In genomic region chr7:17677408-17677807, GRCh38 we compare ENCODE assay signal across 27 cellular contexts.
DNase-seq lines count a peak whose midpoint lies in the region; ATAC-seq, FAIRE-seq and TF ChIP-seq lines count a peak whose summit lies in the region.
"Had no signal": no experiment of that assay in that cellular context is flagged by ENCODE, and none has a peak within 500 bp of the region (broad histone marks: within the 10 kb centered on the region; RNA-seq: fewer than 3 reads in every experiment).

No MANE protein-coding gene starts in this region.

- dilution Hi-C loops in IMR-90 (cut with HindIII; ENCODE audit: low sequenced_read_pairs, unreplicated experiment) = no loop called here

- CTCF ChIA-PET in A549 (lab: Yijun Ruan, JAX) = interaction anchor here (1.0 to 1.1 kb wide), 2 partner anchors 8 to 18 kb away, joined by 3 read pairs; no protein-coding TSS in a partner anchor
- CTCF ChIA-PET in IMR-90 (lab: Yijun Ruan, JAX) = no interaction called here
- CTCF ChIA-PET in CD8-positive, alpha-beta memory T cell (lab: Charles Lee) = no interaction called here

- H4K20me1 ChIP-seq in IMR-90 (ENCODE audit: insufficient read depth, low read length) = no peaks in the 10 kb centered on the region

- H3K4me2 ChIP-seq in A549 (peak overlapping the region; percentile 21; the same call in 1 of the 3 replicates), IMR-90 (ENCODE audit: low read depth, low read length) (no peak overlapping the region; the same call in 1 of the 2 replicates)

- H4K8ac ChIP-seq in IMR-90 (ENCODE audit: low read depth in 2 of 2, low read length in 2 of 2) = peak overlapping the region; percentile 9 to 65; a peak in 1 of 4 replicates

- in situ Hi-C loops in IMR-90 (cut with MboI; ENCODE audit: low sequenced_read_pairs) = loop anchor here (25.0 kb wide), 1 partner anchor 885 kb away; no protein-coding TSS in a partner anchor

- no peak overlapping the region for H2AFZ ChIP-seq in IMR-90 (replicated peaks; ENCODE audit: low read length, poor library complexity)

- peak overlapping the region; percentile 81 to 87; a peak in 5 of 6 replicates for H3K27ac ChIP-seq in A549
- H3K27ac ChIP-seq in IMR-90 (ENCODE audit: insufficient read depth, low read length) = no peak overlapping the region
- H3K27ac ChIP-seq in CD8-positive, alpha-beta memory T cell (ENCODE audit: low read depth, low read length) = no peak overlapping the region
- H3K27ac ChIP-seq: right lobe of liver, upper lobe of right lung had no signal

- peak overlapping the region; percentile 78; the same call in 1 of the 2 replicates for H2BK120ac ChIP-seq in IMR-90 (ENCODE audit: low read depth, low read length)

- FAIRE-seq in A549 (lab: Jason Lieb, UNC) (no peak), bronchial epithelial cell (lab: Jason Lieb, UNC) (no peak)
- FAIRE-seq: GM19239 had no signal

- H3K79me1 ChIP-seq in IMR-90 (ENCODE audit: low read depth in 1 of 2, low read length in 2 of 2) = no peaks in the 10 kb centered on the region

- H3K9ac ChIP-seq in IMR-90 (ENCODE audit: low read depth, low read length) = no peak overlapping the region

- H3K27me3 ChIP-seq in IMR-90 (ENCODE audit: control insufficient read depth, insufficient read depth, low read length) (no peaks in the 10 kb centered on the region), bronchial epithelial cell (ENCODE audit: control insufficient read depth, insufficient read depth, low read length) (no peaks in the 10 kb centered on the region)
- no peaks in the 10 kb centered on the region for H3K27me3 ChIP-seq in CD8-positive, alpha-beta memory T cell (ENCODE audit: insufficient read depth, low read length, poor library complexity, severe bottlenecking)
- H3K27me3 ChIP-seq: BE2C, right lobe of liver, upper lobe of right lung had no signal

- H3K9me1 ChIP-seq in IMR-90 (ENCODE audit: insufficient read depth, low read length) = peaks cover 7% of the 10 kb centered on the region; the same call in 1 of the 2 replicates

- H3K4ac ChIP-seq in IMR-90 (ENCODE audit: low read depth, low read length) = no peak overlapping the region

- BruUV-seq in IMR-90 (replicated peaks; lab: Mats Ljungman, UMichigan) = no TSS peak

- no peak for ATAC-seq in A549
- peak; percentile 55 for ATAC-seq in IMR-90 (ENCODE audit: low read depth)
- ATAC-seq: left colon; naive thymus-derived CD4-positive, alpha-beta T cell; upper lobe of right lung had no signal

- intact Hi-C loops in IMR-90 (cut with micrococcal nuclease) = no loop called here

- 0 out of 3 replicates have a peak overlapping the region, but pooled peaks have one; percentile 85 for H2BK15ac ChIP-seq in IMR-90 (ENCODE audit: low read depth, low read length)

- H2BK20ac ChIP-seq in IMR-90 (ENCODE audit: low read depth, low read length) = peak overlapping the region; percentile 83; the same call in 1 of the 2 replicates

- TF ChIP-seq POLR2A in A549 (IDR thresholded peaks at IDR 0.05; ENCODE audit: low read length) (no peak), IMR-90 (IDR thresholded peaks at IDR 0.05; ENCODE audit: low read depth, low read length) (no peak)

- peak overlapping the region; percentile 87; the same call in 1 of the 2 replicates for H3K18ac ChIP-seq in IMR-90 (ENCODE audit: low read depth, low read length)

- H3K4me1 ChIP-seq in A549 = peaks cover 46% of the 10 kb centered on the region
- H3K4me1 ChIP-seq in IMR-90 (ENCODE audit: control insufficient read depth, insufficient read depth, low read length) = peaks cover 15% of the 10 kb centered on the region
- no peaks in the 10 kb centered on the region for H3K4me1 ChIP-seq in CD8-positive, alpha-beta memory T cell (ENCODE audit: insufficient read depth, low read length)
- H3K4me1 ChIP-seq: BE2C, right lobe of liver had no signal

- H3K4me1 Mint-ChIP-seq in CD8-positive, alpha-beta memory T cell = no peaks in the 10 kb centered on the region
- H3K4me1 Mint-ChIP-seq: activated naive CD8-positive, alpha-beta T cell treated with anti-CD3 and anti-CD28 coated beads for 36 hours; naive thymus-derived CD4-positive, alpha-beta T cell had no signal

- no peak overlapping the region for H2AK9ac ChIP-seq in IMR-90 (replicated peaks; ENCODE audit: low read depth, low read length, poor library complexity)

- no peak overlapping the region for H3K14ac ChIP-seq in IMR-90 (replicated peaks; ENCODE audit: low read depth, low read length)

- H2BK5ac ChIP-seq in IMR-90 (ENCODE audit: low read depth, low read length, poor library complexity, severe bottlenecking) = no peak overlapping the region

- no peak for TF ChIP-seq EP300 in A549 (IDR thresholded peaks at IDR 0.05)

- no peaks in the 10 kb centered on the region for H3K9me3 Mint-ChIP-seq in CD8-positive, alpha-beta memory T cell
- H3K9me3 Mint-ChIP-seq: activated naive CD8-positive, alpha-beta T cell treated with anti-CD3 and anti-CD28 coated beads for 36 hours; dendritic cell treated with granulocyte-macrophage colony-stimulating factor and Interleukin-4, amounts not matched to agents 40 ng/mL and 50 ng/mL, for 4 days; naive thymus-derived CD4-positive, alpha-beta T cell had no signal

- POLR2A ChIA-PET in A549 (lab: Yijun Ruan, JAX) = no interaction called here
- POLR2A ChIA-PET in IMR-90 (lab: Charles Lee; ENCODE audit: unreplicated experiment) = interaction anchor here (0.6 kb wide), 1 partner anchor 692 kb away, joined by 3 read pairs; no protein-coding TSS in a partner anchor
- POLR2A ChIA-PET in CD8-positive, alpha-beta memory T cell (lab: Charles Lee) = no interaction called here

- H2AK5ac ChIP-seq in IMR-90 (ENCODE audit: low read depth, low read length) = no peak overlapping the region

- H3K27ac Mint-ChIP-seq in CD8-positive, alpha-beta memory T cell = no peak overlapping the region
- H3K27ac Mint-ChIP-seq: activated naive CD8-positive, alpha-beta T cell treated with anti-CD3 and anti-CD28 coated beads for 36 hours; dendritic cell treated with granulocyte-macrophage colony-stimulating factor and Interleukin-4, amounts not matched to agents 40 ng/mL and 50 ng/mL, for 4 days; naive thymus-derived CD4-positive, alpha-beta T cell had no signal

- H3K9me3 ChIP-seq in A549 = no peaks in the 10 kb centered on the region
- H3K9me3 ChIP-seq in IMR-90 (ENCODE audit: control insufficient read depth, insufficient read depth, low read length) = no peaks in the 10 kb centered on the region
- H3K9me3 ChIP-seq in CD8-positive, alpha-beta memory T cell (ENCODE audit: low read length) = no peaks in the 10 kb centered on the region
- H3K9me3 ChIP-seq: BE2C, right lobe of liver, upper lobe of right lung had no signal

- H3K4me3 ChIP-seq in A549 (no peak overlapping the region), IMR-90 (ENCODE audit: insufficient read depth, low read depth, low read length) (no peak overlapping the region), bronchial epithelial cell (ENCODE audit: low read depth, low read length) (no peak overlapping the region), foreskin fibroblast (ENCODE audit: low read depth in 1 of 2, low read length in 2 of 2) (no peak overlapping the region)
- H3K4me3 ChIP-seq in CD8-positive, alpha-beta memory T cell (ENCODE audit: low read length) = no peak overlapping the region
- H3K4me3 ChIP-seq: right lobe of liver, upper lobe of right lung had no signal

- WGBS in A549 (ENCODE audit: missing lambda C conversion rate) = 52% methylated on average over 2 of the region's 2 CpGs
- 33% methylated on average over 1 of the region's 2 CpGs; no CpG with 5 or more reads in 1 of the 2 experiments for WGBS in IMR-90 (ENCODE audit: extremely low coverage in 2 of 2, insufficient read length in 1 of 2), 2 experiments

- H4K91ac ChIP-seq in IMR-90 (ENCODE audit: insufficient read depth, low read depth, low read length) = no peak overlapping the region

- H3K36me3 Mint-ChIP-seq in CD8-positive, alpha-beta memory T cell = no peaks in the 10 kb centered on the region
- H3K36me3 Mint-ChIP-seq: activated naive CD8-positive, alpha-beta T cell treated with anti-CD3 and anti-CD28 coated beads for 36 hours; naive thymus-derived CD4-positive, alpha-beta T cell had no signal

- H4K5ac ChIP-seq in IMR-90 (ENCODE audit: low read depth, low read length) = no peak overlapping the region

- no peak overlapping the region for H3K23ac ChIP-seq in IMR-90 (ENCODE audit: low read depth, low read length)

- H3K36me3 ChIP-seq in IMR-90 (ENCODE audit: control insufficient read depth, insufficient read depth, low read length) (no peaks in the 10 kb centered on the region), bronchial epithelial cell (ENCODE audit: control insufficient read depth, insufficient read depth, low read length) (no peaks in the 10 kb centered on the region)
- H3K36me3 ChIP-seq in CD8-positive, alpha-beta memory T cell (ENCODE audit: insufficient read depth, low read length) = no peaks in the 10 kb centered on the region
- H3K36me3 ChIP-seq: BE2C, right lobe of liver, upper lobe of right lung had no signal

- TF ChIP-seq RAD21 in A549 (conservative IDR thresholded peaks at IDR 0.05 in 1 of 2, IDR thresholded peaks at IDR 0.05 in 1 of 2) (no peak), IMR-90 (IDR thresholded peaks at IDR 0.05; ENCODE audit: low read length) (no peak)

- H3K27me3 Mint-ChIP-seq in CD8-positive, alpha-beta memory T cell = peaks cover 0 to 2% of the 10 kb centered on the region in 2 donors
- H3K27me3 Mint-ChIP-seq: activated naive CD8-positive, alpha-beta T cell treated with anti-CD3 and anti-CD28 coated beads for 36 hours had no signal

- H3K4me3 Mint-ChIP-seq in CD8-positive, alpha-beta memory T cell = no peak overlapping the region
- H3K4me3 Mint-ChIP-seq: activated naive CD8-positive, alpha-beta T cell treated with anti-CD3 and anti-CD28 coated beads for 36 hours; dendritic cell treated with granulocyte-macrophage colony-stimulating factor and Interleukin-4, amounts not matched to agents 40 ng/mL and 50 ng/mL, for 4 days; naive thymus-derived CD4-positive, alpha-beta T cell had no signal

- no peak overlapping the region for H3K56ac ChIP-seq in IMR-90 (ENCODE audit: extremely low read depth, insufficient read depth, low read length)

- DNase-seq in A549 (ENCODE audit: low read depth in 1 of 2, low spot score in 1 of 2) = no peak
- peak; percentile 75 for DNase-seq in IMR-90
- peak; percentile 64 for DNase-seq in bronchial epithelial cell (ENCODE audit: low read depth)
- DNase-seq in foreskin fibroblast = peak; percentile 53 to 68
- no peak for DNase-seq in stimulated activated CD4-positive, alpha-beta T cell treated with anti-CD3 and anti-CD28 coated beads, Interleukin-4, amount 100 ng/mL, for 4 hours
- DNase-seq in CD8-positive, alpha-beta memory T cell = no peak
- DNase-seq in NOMO-1 (lab: John Stamatoyannopoulos, UW; ENCODE audit: unreplicated experiment in 2 of 2) = no peak
- DNase-seq in T-helper 9 cell = no peak
- DNase-seq: 8988T; activated CD4-positive, alpha-beta T cell treated with anti-CD3 and anti-CD28 coated beads for 48 hours; activated naive CD8-positive, alpha-beta T cell treated with anti-CD3 and anti-CD28 coated beads for 36 hours; BE2C; COR-L47; DMS79 treated with DMSO at 0.1 percent for 48 hours; Kasumi-1; left colon; naive thymus-derived CD4-positive, alpha-beta T cell; NCI-H1048; NCI-H187 treated with DMSO at 0.1 percent for 48 hours; NCI-H345; OCI-M1; right lobe of liver; SHP77 treated with DMSO at 0.1 percent for 48 hours; T-helper 1 cell; upper lobe of right lung had no signal

- no peak for TF ChIP-seq CTCF in A549 (IDR thresholded peaks at IDR 0.05)
- no peak for TF ChIP-seq CTCF in IMR-90 (conservative IDR thresholded peaks at IDR 0.05; ENCODE audit: low read depth, low read length)
- TF ChIP-seq CTCF in bronchial epithelial cell (IDR thresholded peaks at IDR 0.05; ENCODE audit: insufficient read depth, low read length, severe bottlenecking) = no peak
- TF ChIP-seq CTCF in foreskin fibroblast (IDR thresholded peaks at IDR 0.05; ENCODE audit: low read depth, low read length) = no peak

Comparison
In these comparisons a context has a peak if more than half of its experiments do, and no peak if none do; other contexts are left out.
1. DNase-seq: peak in IMR-90 (single experiment), bronchial epithelial cell (single experiment) and foreskin fibroblast (2 of 2); none in A549 (0 of 2), stimulated activated CD4-positive, alpha-beta T cell treated with anti-CD3 and anti-CD28 coated beads, Interleukin-4, amount 100 ng/mL, for 4 hours (0 of 2), CD8-positive, alpha-beta memory T cell (0 of 5), NOMO-1 (0 of 2) and T-helper 9 cell (single experiment).
2. H3K27ac ChIP-seq: peak in A549 (2 of 2); none in IMR-90 (single experiment) and CD8-positive, alpha-beta memory T cell (single experiment).